ENCODE assay signal across 14 cellular contexts in genomic region chr16:22188267-22188594, GRCh38. TPM values are rescaled to one million over a fixed set of nuclear protein-coding genes. Genes with fewer than 3 reads are reported as not detected.
DNase-seq lines count a peak whose midpoint lies in the region; ATAC-seq and TF ChIP-seq lines count a peak whose summit lies in the region.
"Had no signal": no experiment of that assay in that cellular context is flagged by ENCODE, and none has a peak within 500 bp of the region (broad histone marks: within the 10 kb centered on the region; RNA-seq: fewer than 3 reads in every experiment).

No MANE protein-coding gene starts in this region.

- intact Hi-C loops in CD4-positive, alpha-beta T cell (cut with DNase I, micrococcal nuclease) = loop anchor here (1.0 to 10.0 kb wide), 6 partner anchors 113 to 591 kb away; partner anchors contain the start of genes PDZD9 (in 2 of the 2), CDR2 (in 1 of the 2) and METTL9 (in 1 of the 2)
- intact Hi-C loops in HCT116 (cut with micrococcal nuclease) = loop anchor here (1.0 to 10.0 kb wide), 8 partner anchors 63 to 1247 kb away; partner anchors contain the start of gene IGSF6
- intact Hi-C loops in breast epithelium (cut with DNase I; ENCODE audit: low total_unique reads) = loop anchor here (5.0 kb wide), 1 partner anchor 186 kb away; the partner anchor contains the start of gene PDZD9

- H3K79me2 ChIP-seq in HCT116 (ENCODE audit: insufficient read depth, low read length) (no peaks in the 10 kb centered on the region), osteoblast (ENCODE audit: insufficient read depth, low read length) (no peaks in the 10 kb centered on the region)

- no peaks in the 10 kb centered on the region for H3K27me3 Mint-ChIP-seq in CD4-positive, alpha-beta T cell
- H3K27me3 Mint-ChIP-seq: stimulated activated naive B cell treated with anti-CD40 and anti-IgM and Interleukin-4, amounts not matched to agents 10 μg/mL and 1 μg/mL and 100 μg/mL, for 72 hours had no signal

- H3K9ac ChIP-seq in HCT116 (ENCODE audit: low read length) = no peak overlapping the region

- H3K27me3 ChIP-seq in CD4-positive, alpha-beta T cell (ENCODE audit: control insufficient read depth, insufficient read depth, low read length) = no peaks in the 10 kb centered on the region
- H3K27me3 ChIP-seq in HCT116 (ENCODE audit: insufficient read depth, low read length) = no peaks in the 10 kb centered on the region
- H3K27me3 ChIP-seq in breast epithelium = no peaks in the 10 kb centered on the region
- H3K27me3 ChIP-seq in osteoblast (ENCODE audit: insufficient read depth, low read length) = no peaks in the 10 kb centered on the region

- H3K4me3 Mint-ChIP-seq in CD4-positive, alpha-beta T cell = no peak overlapping the region
- H3K4me3 Mint-ChIP-seq: stimulated activated naive B cell treated with anti-CD40 and anti-IgM and Interleukin-4, amounts not matched to agents 10 μg/mL and 1 μg/mL and 100 μg/mL, for 72 hours had no signal

- peak overlapping the region; percentile 100 for H3K27ac ChIP-seq in CD4-positive, alpha-beta T cell (ENCODE audit: low read depth, low read length)
- H3K27ac ChIP-seq in HCT116 (ENCODE audit: low read depth, low read length) = no peak overlapping the region
- H3K27ac ChIP-seq in breast epithelium = peak overlapping the region; percentile 97 to 98
- H3K27ac ChIP-seq in osteoblast (ENCODE audit: low read depth, low read length) = no peak overlapping the region
- H3K27ac ChIP-seq: HL-60 had no signal

- peaks cover 20 to 30% of the 10 kb centered on the region in 2 experiments for H3K4me1 ChIP-seq in HCT116 (ENCODE audit: control insufficient read depth in 1 of 2, insufficient read depth in 2 of 2, low read length in 2 of 2)
- peaks cover 9 to 11% of the 10 kb centered on the region in 2 donors for H3K4me1 ChIP-seq in breast epithelium
- peaks cover 27% of the 10 kb centered on the region for H3K4me1 ChIP-seq in osteoblast (ENCODE audit: insufficient read depth, low read length)

- TF ChIP-seq RAD21 in HCT116 (IDR thresholded peaks at IDR 0.05; ENCODE audit: low read depth) = no peak

- H3K27ac Mint-ChIP-seq in CD4-positive, alpha-beta T cell = peak overlapping the region; percentile 96

- peaks cover 11% of the 10 kb centered on the region for H3K36me3 Mint-ChIP-seq in CD4-positive, alpha-beta T cell (ENCODE audit: low read depth)

- H3K9me3 ChIP-seq in CD4-positive, alpha-beta T cell (ENCODE audit: control insufficient read depth, low read length) = no peaks in the 10 kb centered on the region
- no peaks in the 10 kb centered on the region for H3K9me3 ChIP-seq in HCT116 (ENCODE audit: control insufficient read depth in 1 of 2, insufficient read depth in 1 of 2, low read depth in 1 of 2, low read length in 2 of 2)
- H3K9me3 ChIP-seq in breast epithelium = no peaks in the 10 kb centered on the region
- H3K9me3 ChIP-seq in osteoblast (ENCODE audit: low read depth, low read length) = no peaks in the 10 kb centered on the region

- RAD21 ChIA-PET in HCT116 (lab: Charles Lee; ENCODE audit: low non-redundant PET in 1 of 2, low total read pairs in 2 of 2, uncharacterized antibody in 2 of 2, unreplicated experiment in 2 of 2) = interaction anchor here (0.6 to 1.5 kb wide), 7 partner anchors 89 to 239 kb away, joined by 3 to 7 read pairs (median 5); no protein-coding TSS in a partner anchor

- peaks cover 38% of the 10 kb centered on the region for H3K4me1 Mint-ChIP-seq in CD4-positive, alpha-beta T cell (ENCODE audit: low read depth)

- H3K9me2 ChIP-seq in HCT116 (ENCODE audit: insufficient read depth) = no peaks in the 10 kb centered on the region

- no peaks in the 10 kb centered on the region for H4K20me1 ChIP-seq in HCT116 (ENCODE audit: insufficient read depth)
- no peaks in the 10 kb centered on the region for H4K20me1 ChIP-seq in osteoblast (ENCODE audit: insufficient read depth, low read length)

- CTCF ChIA-PET in CD4-positive, alpha-beta T cell (lab: Charles Lee) = interaction anchor here (0.6 to 3.2 kb wide), 26 partner anchors 14 to 237 kb away, joined by 3 to 34 read pairs (median 4); partner anchors contain the start of genes EEF2K, MOSMO, PDZD9 and POLR3E
- CTCF ChIA-PET in HCT116 (lab: Charles Lee) (interaction anchor here (0.6 to 2.6 kb wide), 27 partner anchors 8 to 789 kb away, joined by 3 to 42 read pairs (median 4); partner anchors contain the start of gene PDZD9), HEK293T (lab: Yijun Ruan, JAX) (interaction anchor here (0.6 to 1.8 kb wide), 16 partner anchors 8 to 228 kb away, joined by 3 to 15 read pairs (median 4); partner anchors contain the start of genes MOSMO and PDZD9)

- POLR2A ChIA-PET in CD4-positive, alpha-beta T cell (lab: Charles Lee) = interaction anchor here (1.0 to 8.7 kb wide), 9 partner anchors 109 to 608 kb away, joined by 3 to 157 read pairs (median 8); partner anchors contain the start of genes MOSMO, PDZD9 and POLR3E
- POLR2A ChIA-PET in HCT116 (lab: Charles Lee) = interaction anchor here (0.6 to 1.3 kb wide), 3 partner anchors 185 to 368 kb away, joined by 3 to 8 read pairs (median 4); partner anchors contain the start of gene UQCRC2
- POLR2A ChIA-PET in HEK293T (lab: Yijun Ruan, JAX) = interaction anchor here (1.0 kb wide), 1 partner anchor 181 kb away, joined by 3 read pairs; no protein-coding TSS in a partner anchor

- TF ChIP-seq POLR2A in HCT116 (IDR thresholded peaks at IDR 0.05; ENCODE audit: borderline replicate concordance, extremely low read depth, insufficient read depth, insufficient read length) (no peak), breast epithelium (IDR thresholded peaks at IDR 0.05) (no peak)

- peak overlapping the region; percentile 31; the same call in 1 of the 2 replicates for H3K4me2 ChIP-seq in HCT116 (ENCODE audit: low read length)
- no peak overlapping the region for H3K4me2 ChIP-seq in osteoblast (ENCODE audit: insufficient read depth, low read length)

- ATAC-seq in CD4-positive, alpha-beta T cell (ENCODE audit: poor library complexity) = no peak
- ATAC-seq in HCT116 = no peak
- ATAC-seq: activated T-cell treated with anti-CD3 and anti-CD28 coated beads, Interleukin-2, amount 50 U/mL, for 4 hours; stimulated activated naive B cell treated with anti-CD40 and anti-IgM and Interleukin-4, amounts not matched to agents 10 μg/mL and 1 μg/mL and 100 μg/mL, for 72 hours had no signal

- H2AFZ ChIP-seq in HCT116 (ENCODE audit: low read depth, low read length, poor library complexity, severe bottlenecking) = peak overlapping the region; percentile 70
- H2AFZ ChIP-seq in osteoblast (ENCODE audit: low read length) = no peak overlapping the region

- BruUV-seq in HCT116 (replicated peaks; lab: Mats Ljungman, UMichigan) = no TSS peak

- H3K36me3 ChIP-seq in HCT116 (ENCODE audit: control insufficient read depth in 1 of 2, insufficient read depth in 2 of 2, low read length in 2 of 2) (no peaks in the 10 kb centered on the region), breast epithelium (no peaks in the 10 kb centered on the region), osteoblast (ENCODE audit: insufficient read depth, low read length) (no peaks in the 10 kb centered on the region)

- no peak for TF ChIP-seq CTCF in CD4-positive, alpha-beta T cell (IDR thresholded peaks at IDR 0.05)
- no peak for TF ChIP-seq CTCF in HCT116 (IDR thresholded peaks at IDR 0.05 in 2 of 3, conservative IDR thresholded peaks at IDR 0.05 in 1 of 3; ENCODE audit: borderline replicate concordance in 1 of 3, insufficient read depth in 1 of 3, low read depth in 2 of 3, low read length in 2 of 3)
- TF ChIP-seq CTCF in breast epithelium (IDR thresholded peaks at IDR 0.05) = no peak
- no peak for TF ChIP-seq CTCF in osteoblast (IDR thresholded peaks at IDR 0.05; ENCODE audit: extremely low read depth, low read depth, low read length)

- no peaks in the 10 kb centered on the region for H3K9me3 Mint-ChIP-seq in CD4-positive, alpha-beta T cell
- H3K9me3 Mint-ChIP-seq: activated T-cell treated with anti-CD3 and anti-CD28 coated beads, Interleukin-2, amount 50 U/mL, for 4 hours; stimulated activated naive B cell treated with anti-CD40 and anti-IgM and Interleukin-4, amounts not matched to agents 10 μg/mL and 1 μg/mL and 100 μg/mL, for 72 hours had no signal

- no peak for DNase-seq in CD4-positive, alpha-beta T cell
- DNase-seq in HCT116 (ENCODE audit: low read depth, low spot score) = no peak
- no peak for DNase-seq in breast epithelium (ENCODE audit: low spot score in 2 of 2)
- peak; percentile 23 for DNase-seq in osteoblast (ENCODE audit: insufficient read length, low spot score, missing footprints)
- DNase-seq in NCI-H1048 (lab: John Stamatoyannopoulos, UW) = no peak
- no peak for DNase-seq in SW480 (ENCODE audit: low spot score)
- DNase-seq in HEK293T (ENCODE audit: extremely low spot score) = no peak
- no peak for DNase-seq in NCI-H2196 treated with DMSO at 0.1 percent for 48 hours (lab: John Stamatoyannopoulos, UW; ENCODE audit: unreplicated experiment)

- no peak overlapping the region for H3K4me3 ChIP-seq in HCT116 (replicated peaks in 1 of 2; ENCODE audit: low read depth in 1 of 2, low read length in 2 of 2)
- H3K4me3 ChIP-seq in breast epithelium = no peak overlapping the region
- no peak overlapping the region for H3K4me3 ChIP-seq in osteoblast (ENCODE audit: insufficient read depth, low read length)

TF ChIP-seq in HEK293T, 16 proteins besides CTCF, POLR2A, EP300 and RAD21 (continues in another document):
- TF ChIP-seq FOXM1 (IDR thresholded peaks at IDR 0.05; ENCODE audit: borderline replicate concordance) (no peak), PKNOX1 (IDR thresholded peaks at IDR 0.05) (no peak), LEF1 (IDR thresholded peaks at IDR 0.05; ENCODE audit: borderline replicate concordance) (no peak), BHLHE40 (IDR thresholded peaks at IDR 0.05; ENCODE audit: borderline replicate concordance) (no peak), NFRKB (IDR thresholded peaks at IDR 0.05) (no peak), ELF4 (IDR thresholded peaks at IDR 0.05) (no peak), SUZ12 (IDR thresholded peaks at IDR 0.05) (no peak), FOXA1 (IDR thresholded peaks at IDR 0.05) (no peak)

RNA-seq across cellular contexts. Expression of gene EEF2K, which starts 17.8 kb away (rescaled TPM):
- total RNA-seq in CD4-positive, alpha-beta T cell = 10 to 100 TPM; 10.1 to 13.2 TPM
- total RNA-seq in HCT116 (2021; ENCODE audit: unreplicated experiment) (31.0 TPM), breast epithelium (10 to 100 TPM; 23.3 to 40.5 (median 30.0) TPM), osteoblast (34.2 and 41.6 TPM in 2 replicates)
- polyA plus RNA-seq in HCT116 (2012) = 11.8 and 13.3 TPM in 2 replicates

RNA-seq across cellular contexts. Expression of gene SDR42E2, which starts 25.9 kb away (rescaled TPM):
- 1 to 10 TPM; 1.0 to 1.3 TPM for total RNA-seq in CD4-positive, alpha-beta T cell
- 0.27 TPM for total RNA-seq in HCT116 (2021; ENCODE audit: unreplicated experiment)
- polyA plus RNA-seq in HCT116 (2012) = 0.06 and 0.10 TPM in 2 replicates
- under 1 TPM in 1 of 3 donors, not detected in 2; 0.16 TPM for total RNA-seq in breast epithelium
- not detected in 2 replicates for total RNA-seq in osteoblast
- total RNA-seq: activated T-cell treated with anti-CD3 and anti-CD28 coated beads, Interleukin-2, amount 50 U/mL, for 4 hours; bronchial epithelial cell; myocyte; SK-MEL-5 had no signal

Comparison
In these comparisons a context has a peak if more than half of its experiments do, and no peak if none do; other contexts are left out.
1. H3K27ac ChIP-seq: peak in CD4-positive, alpha-beta T cell (single experiment) and breast epithelium (2 of 2); none in HCT116 (single experiment) and osteoblast (single experiment).